Comparison of ENCODE assay signal across 15 cellular contexts in genomic region chr14:101861464-101861863, GRCh38.
DNase-seq lines count a peak whose midpoint lies in the region; ATAC-seq and TF ChIP-seq lines count a peak whose summit lies in the region.
"Had no signal": no experiment of that assay in that cellular context is flagged by ENCODE, and none has a peak within 500 bp of the region (broad histone marks: within the 10 kb centered on the region; RNA-seq: fewer than 3 reads in every experiment).

No MANE protein-coding gene starts in this region.

- H3K4me1 Mint-ChIP-seq in activated T-cell treated with anti-CD3 and anti-CD28 coated beads, Interleukin-2, amount 50 U/mL, for 72 hours (ENCODE audit: low read depth) = peaks cover 68% of the 10 kb centered on the region
- H3K4me1 Mint-ChIP-seq in activated T-cell treated with anti-CD3 and anti-CD28 coated beads, Interleukin-2, amount 50 U/mL, for 4 hours (ENCODE audit: low read depth) = peaks cover 68% of the 10 kb centered on the region
- peaks cover 71% of the 10 kb centered on the region for H3K4me1 Mint-ChIP-seq in CD4-positive, alpha-beta T cell (ENCODE audit: low read depth)

- intact Hi-C loops in CD4-positive, alpha-beta T cell (cut with DNase I, micrococcal nuclease) = no loop called here
- intact Hi-C loops in lower lobe of right lung (cut with DNase I) = no loop called here

- TF ChIP-seq CTCF in CD4-positive, alpha-beta T cell (IDR thresholded peaks at IDR 0.05) = no peak
- TF ChIP-seq CTCF in lower lobe of right lung (IDR thresholded peaks at IDR 0.05) = no peak

- no peaks in the 10 kb centered on the region for H3K27me3 Mint-ChIP-seq in activated T-cell treated with anti-CD3 and anti-CD28 coated beads, Interleukin-2, amount 50 U/mL, for 72 hours (ENCODE audit: low read depth)
- H3K27me3 Mint-ChIP-seq in activated T-cell treated with anti-CD3 and anti-CD28 coated beads, Interleukin-2, amount 50 U/mL, for 4 hours (ENCODE audit: low read depth) = no peaks in the 10 kb centered on the region
- H3K27me3 Mint-ChIP-seq in CD4-positive, alpha-beta T cell = no peaks in the 10 kb centered on the region

- H3K4me3 ChIP-seq in adipocyte (ENCODE audit: low read length) = peak overlapping the region; percentile 14
- no peak overlapping the region for H3K4me3 ChIP-seq in lower lobe of right lung
- H3K4me3 ChIP-seq: A549, MG63 had no signal

- no peaks in the 10 kb centered on the region for H3K9me3 Mint-ChIP-seq in activated T-cell treated with anti-CD3 and anti-CD28 coated beads, Interleukin-2, amount 50 U/mL, for 72 hours
- H3K9me3 Mint-ChIP-seq in activated T-cell treated with anti-CD3 and anti-CD28 coated beads, Interleukin-2, amount 50 U/mL, for 4 hours = no peaks in the 10 kb centered on the region
- no peaks in the 10 kb centered on the region for H3K9me3 Mint-ChIP-seq in CD4-positive, alpha-beta T cell

- H3K4me3 Mint-ChIP-seq in activated T-cell treated with anti-CD3 and anti-CD28 coated beads, Interleukin-2, amount 50 U/mL, for 72 hours = no peak overlapping the region
- no peak overlapping the region for H3K4me3 Mint-ChIP-seq in activated T-cell treated with anti-CD3 and anti-CD28 coated beads, Interleukin-2, amount 50 U/mL, for 4 hours
- no peak overlapping the region for H3K4me3 Mint-ChIP-seq in CD4-positive, alpha-beta T cell

- H3K9ac ChIP-seq in adipocyte (ENCODE audit: low read length) = peak overlapping the region; percentile 46

- H3K27me3 ChIP-seq in CD4-positive, alpha-beta T cell (ENCODE audit: control insufficient read depth, insufficient read depth, low read length) = no peaks in the 10 kb centered on the region
- no peaks in the 10 kb centered on the region for H3K27me3 ChIP-seq in adipocyte (replicated peaks; ENCODE audit: control insufficient read depth, insufficient read depth, low read length)
- H3K27me3 ChIP-seq in lower lobe of right lung (ENCODE audit: low read depth) = no peaks in the 10 kb centered on the region
- H3K27me3 ChIP-seq: MG63 had no signal

- H3K9me3 ChIP-seq in CD4-positive, alpha-beta T cell (ENCODE audit: control insufficient read depth, low read length) = no peaks in the 10 kb centered on the region
- H3K9me3 ChIP-seq in adipocyte (ENCODE audit: control insufficient read depth, low read length) = no peaks in the 10 kb centered on the region
- H3K9me3 ChIP-seq in lower lobe of right lung = no peaks in the 10 kb centered on the region
- H3K9me3 ChIP-seq: A549, MG63 had no signal

- H3K36me3 Mint-ChIP-seq in activated T-cell treated with anti-CD3 and anti-CD28 coated beads, Interleukin-2, amount 50 U/mL, for 72 hours (ENCODE audit: insufficient read depth in 2 of 2) = peaks cover 5 to 26% of the 10 kb centered on the region in 2 donors
- peaks cover 49% of the 10 kb centered on the region for H3K36me3 Mint-ChIP-seq in activated T-cell treated with anti-CD3 and anti-CD28 coated beads, Interleukin-2, amount 50 U/mL, for 4 hours (ENCODE audit: insufficient read depth)
- peaks cover 95% of the 10 kb centered on the region for H3K36me3 Mint-ChIP-seq in CD4-positive, alpha-beta T cell (ENCODE audit: low read depth)

- DNase-seq in activated T-cell treated with anti-CD3 and anti-CD28 coated beads, Interleukin-2, amount 50 U/mL, for 72 hours = no peak
- DNase-seq in activated T-cell treated with anti-CD3 and anti-CD28 coated beads, Interleukin-2, amount 50 U/mL, for 4 hours = no peak
- no peak for DNase-seq in CD4-positive, alpha-beta T cell
- no peak for DNase-seq in adipocyte (ENCODE audit: low read depth)
- no peak for DNase-seq in lower lobe of right lung
- no peak for DNase-seq in T-helper 1 cell
- DNase-seq: GF-D8, HCEC 1CT, NCI-H1105, NCI-H1694 treated with DMSO at 0.1 percent for 48 hours, NCI-H69 had no signal

- H3K36me3 ChIP-seq in adipocyte (ENCODE audit: control insufficient read depth, insufficient read depth, low read length, severe bottlenecking) = peaks cover 20% of the 10 kb centered on the region
- H3K36me3 ChIP-seq in lower lobe of right lung = peaks cover 30% of the 10 kb centered on the region
- H3K36me3 ChIP-seq: MG63 had no signal

- peaks cover 28% of the 10 kb centered on the region for H3K4me1 ChIP-seq in adipocyte (ENCODE audit: control insufficient read depth, insufficient read depth, low read length)
- peaks cover 16% of the 10 kb centered on the region for H3K4me1 ChIP-seq in lower lobe of right lung

- no peak for ATAC-seq in activated T-cell treated with anti-CD3 and anti-CD28 coated beads, Interleukin-2, amount 50 U/mL, for 72 hours (replicated peaks in 1 of 2)
- ATAC-seq in activated T-cell treated with anti-CD3 and anti-CD28 coated beads, Interleukin-2, amount 50 U/mL, for 4 hours = no peak
- ATAC-seq in CD4-positive, alpha-beta T cell (ENCODE audit: poor library complexity) = no peak
- peak; percentile 17 to 25 for ATAC-seq in lower lobe of right lung
- ATAC-seq in GM19023 (IDR thresholded peaks at IDR 0.05; ENCODE audit: unreplicated experiment) = no peak
- no peak for ATAC-seq in HG02763 (IDR thresholded peaks at IDR 0.05; ENCODE audit: unreplicated experiment)
- ATAC-seq: A549 had no signal

- POLR2A ChIA-PET in CD4-positive, alpha-beta T cell (lab: Charles Lee) = interaction anchor here (0.9 to 1.2 kb wide), 2 partner anchors 38 to 106 kb away, joined by 3 read pairs; no protein-coding TSS in a partner anchor

- H3K27ac Mint-ChIP-seq in activated T-cell treated with anti-CD3 and anti-CD28 coated beads, Interleukin-2, amount 50 U/mL, for 72 hours = peak overlapping the region; percentile 70
- H3K27ac Mint-ChIP-seq in CD4-positive, alpha-beta T cell = peak overlapping the region; percentile 35

- H3K27ac ChIP-seq in CD4-positive, alpha-beta T cell (ENCODE audit: low read depth, low read length) = no peak overlapping the region
- H3K27ac ChIP-seq in lower lobe of right lung = no peak overlapping the region
- H3K27ac ChIP-seq: A549 had no signal

- CTCF ChIA-PET in CD4-positive, alpha-beta T cell (lab: Charles Lee) = interaction anchor here (0.8 to 1.9 kb wide), 3 partner anchors 13 to 18 kb away, joined by 3 to 5 read pairs (median 3); no protein-coding TSS in a partner anchor

Comparison
In these comparisons a context has a peak if more than half of its experiments do, and no peak if none do; other contexts are left out.
1. ATAC-seq: peak in lower lobe of right lung (2 of 2); none in activated T-cell treated with anti-CD3 and anti-CD28 coated beads, Interleukin-2, amount 50 U/mL, for 72 hours (0 of 2), activated T-cell treated with anti-CD3 and anti-CD28 coated beads, Interleukin-2, amount 50 U/mL, for 4 hours (0 of 2), CD4-positive, alpha-beta T cell (single experiment), GM19023 (single experiment) and HG02763 (single experiment).